In the genomic region with DNA sequence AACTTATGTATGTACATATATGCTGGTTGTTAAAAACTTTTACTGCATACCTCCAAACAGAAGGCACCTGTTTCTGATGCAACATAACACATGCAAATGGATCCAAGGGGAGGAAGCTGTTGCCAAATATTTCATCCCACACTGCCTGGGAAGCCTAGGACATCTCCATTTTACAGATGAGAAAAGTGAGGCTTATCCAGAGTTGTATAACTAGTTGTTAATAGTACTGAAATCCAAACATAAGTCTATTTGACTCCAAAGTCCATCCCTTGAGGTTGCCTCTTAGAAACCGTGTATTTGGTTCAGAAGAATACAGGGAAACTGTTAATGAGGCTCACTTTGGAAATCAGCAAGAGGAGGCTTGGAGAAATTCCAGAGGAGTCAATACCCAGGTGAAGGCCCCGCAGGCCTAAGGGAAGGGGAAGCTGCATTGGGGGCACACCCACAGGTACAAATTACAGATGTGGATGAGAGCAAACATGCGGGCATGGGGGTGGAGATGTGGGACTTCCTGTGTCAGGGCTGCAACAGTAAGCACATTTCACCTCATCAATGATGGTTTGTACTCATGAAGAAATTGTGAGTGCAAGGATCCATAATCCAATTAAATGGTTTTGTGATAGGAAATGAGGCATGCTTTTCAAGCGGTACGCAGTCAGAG, we compare ENCODE assay signal across 22 cellular contexts.
"Had no signal": no experiment of that assay in that cellular context is flagged by ENCODE, and none has a peak within 500 bp of the region (broad histone marks: within the 10 kb centered on the region; RNA-seq: fewer than 3 reads in every experiment).

No MANE protein-coding gene starts in this region.

- H3K9me3 Mint-ChIP-seq: stimulated activated effector memory CD8-positive, alpha-beta T cell treated with anti-CD3 and anti-CD28 coated beads, Interleukin-12 subunit alpha, Interleukin-12 subunit beta, amount 100 ng/mL, for 72 hours had no signal

- H3K4me1 ChIP-seq: prostate gland, right atrium auricular region, stomach, testis had no signal

- H3K27me3 ChIP-seq: right atrium auricular region, stomach, testis had no signal

- H3K9me3 ChIP-seq: prostate gland, right atrium auricular region, stomach, testis, tibial artery had no signal

- DNase-seq: cerebellar nuclear complex; dorsolateral prefrontal cortex; effector CD4-positive, alpha-beta T cell; left cardiac atrium; left ventricle myocardium superior; mesenchymal stem cell; naive thymus-derived CD4-positive, alpha-beta T cell; stimulated activated CD4-positive, alpha-beta T cell treated with anti-CD3 and anti-CD28 coated beads, Interleukin-2, amount 100 ng/mL, for 24 hours; stimulated activated CD4-positive, alpha-beta T cell treated with anti-CD3 and anti-CD28 coated beads, Interleukin-4, amount 100 ng/mL, for 24 hours; stimulated activated naive CD4-positive, alpha-beta T cell treated with Interleukin-2 at 50 U/mL for 16 hours; stomach; testis; tibial artery had no signal

- H3K36me3 ChIP-seq: prostate gland, right atrium auricular region, stomach, tibial artery had no signal

- FAIRE-seq: frontal cortex had no signal

- H3K4me3 ChIP-seq: dorsolateral prefrontal cortex, lung, prostate gland, right atrium auricular region, stomach, testis, tibial artery had no signal

- H3K27ac Mint-ChIP-seq: mesothelial cell of epicardium; stimulated activated effector memory CD8-positive, alpha-beta T cell treated with anti-CD3 and anti-CD28 coated beads, Interleukin-12 subunit alpha, Interleukin-12 subunit beta, amount 100 ng/mL, for 72 hours; type B pancreatic cell had no signal

- H3K27ac ChIP-seq: dorsolateral prefrontal cortex, prostate gland, right atrium auricular region, stomach, testis, tibial artery had no signal

- H3K4me3 Mint-ChIP-seq: mesothelial cell of epicardium; neural crest cell; stimulated activated effector memory CD8-positive, alpha-beta T cell treated with anti-CD3 and anti-CD28 coated beads, Interleukin-12 subunit alpha, Interleukin-12 subunit beta, amount 100 ng/mL, for 72 hours; type B pancreatic cell had no signal

- H3K4me1 Mint-ChIP-seq: neural crest cell had no signal

- ATAC-seq: left cardiac atrium; left ventricle myocardium superior; naive thymus-derived CD4-positive, alpha-beta T cell; sciatic nerve; stimulated activated effector memory CD8-positive, alpha-beta T cell treated with anti-CD3 and anti-CD28 coated beads, Interleukin-12 subunit alpha, Interleukin-12 subunit beta, amount 100 ng/mL, for 72 hours had no signal

- H3K36me3 Mint-ChIP-seq: mesothelial cell of epicardium; naive thymus-derived CD4-positive, alpha-beta T cell; stimulated activated effector memory CD8-positive, alpha-beta T cell treated with anti-CD3 and anti-CD28 coated beads, Interleukin-12 subunit alpha, Interleukin-12 subunit beta, amount 100 ng/mL, for 72 hours; type B pancreatic cell had no signal
